Comparison of ENCODE assay signal across 12 cellular contexts in the genomic region with DNA sequence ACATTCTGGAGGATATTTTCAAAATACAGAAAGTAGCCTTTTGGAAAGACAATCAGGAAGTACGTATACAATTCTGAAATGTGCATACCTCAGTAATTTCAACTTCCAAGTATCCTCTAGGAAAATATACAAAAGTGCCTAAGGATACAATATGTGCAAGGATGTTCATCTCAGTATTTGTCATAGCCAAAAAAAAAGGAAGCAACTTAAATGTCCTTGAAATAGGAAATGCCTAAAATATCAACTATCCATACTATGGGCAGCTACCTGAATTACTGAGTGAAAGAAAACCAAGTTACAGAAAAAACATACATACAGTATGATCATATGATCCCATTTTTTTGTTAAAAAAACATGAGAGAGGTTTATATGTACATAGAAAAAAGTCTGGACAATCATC. TPM values are rescaled to one million over a fixed set of nuclear protein-coding genes. Genes with fewer than 3 reads are reported as not detected.
DNase-seq lines count a peak whose midpoint lies in the region; ATAC-seq, FAIRE-seq and TF ChIP-seq lines count a peak whose summit lies in the region.
"Had no signal": no experiment of that assay in that cellular context is flagged by ENCODE, and none has a peak within 500 bp of the region (broad histone marks: within the 10 kb centered on the region; RNA-seq: fewer than 3 reads in every experiment).

No MANE protein-coding gene starts in this region.

- FAIRE-seq in K562 (lab: Jason Lieb, UNC), result no peak

- no TSS peak for BruUV-seq in K562 (replicated peaks; lab: Mats Ljungman, UMichigan)

- no peaks in the 10 kb centered on the region for H3K9me1 ChIP-seq in K562 (ENCODE audit: control insufficient read depth, insufficient read depth, low read length)

- peaks cover 0 to 25% of the 10 kb centered on the region in 2 experiments; a peak in 2 of 5 replicates for H3K4me1 ChIP-seq in K562 (replicated peaks in 1 of 2; ENCODE audit: control insufficient read depth in 2 of 2, insufficient read depth in 2 of 2, low read length in 2 of 2)
- peaks cover 14% of the 10 kb centered on the region for H3K4me1 ChIP-seq in osteoblast (ENCODE audit: insufficient read depth, low read length)

- no peaks in the 10 kb centered on the region for H3K9me3 ChIP-seq in K562 (replicated peaks; ENCODE audit: control insufficient read depth, insufficient read depth, low read depth, low read length)
- no peaks in the 10 kb centered on the region for H3K9me3 ChIP-seq in osteoblast (ENCODE audit: low read depth, low read length)
- H3K9me3 ChIP-seq: Peyer's patch, upper lobe of right lung had no signal

- H3K27ac Mint-ChIP-seq in activated T-cell treated with anti-CD3 and anti-CD28 coated beads, Interleukin-2, amount 50 U/mL, for 24 hours, result peak overlapping the region; percentile 99

- no peak for TF ChIP-seq CTCF in K562 (IDR thresholded peaks at IDR 0.05 in 2 of 3, conservative IDR thresholded peaks at IDR 0.05 in 1 of 3; ENCODE audit: insufficient read depth in 2 of 3, low read depth in 1 of 3, low read length in 3 of 3)
- no peak for TF ChIP-seq CTCF in osteoblast (IDR thresholded peaks at IDR 0.05; ENCODE audit: extremely low read depth, low read depth, low read length)

- H3K36me3 Mint-ChIP-seq in activated T-cell treated with anti-CD3 and anti-CD28 coated beads, Interleukin-2, amount 50 U/mL, for 24 hours (ENCODE audit: low read depth), result peaks cover 61% of the 10 kb centered on the region

- H3K4me2 ChIP-seq in K562 (ENCODE audit: insufficient read depth, low read length), result peak overlapping the region; percentile 99
- H3K4me2 ChIP-seq in osteoblast (ENCODE audit: insufficient read depth, low read length), result peak overlapping the region; percentile 97

- intact Hi-C loops in K562 (cut with micrococcal nuclease), result no loop called here

- no peak for TF ChIP-seq EP300 in K562 (IDR thresholded peaks at IDR 0.05; ENCODE audit: low read length)

- H3K4me1 Mint-ChIP-seq in activated T-cell treated with anti-CD3 and anti-CD28 coated beads, Interleukin-2, amount 50 U/mL, for 24 hours (ENCODE audit: low read depth), result peaks cover 55% of the 10 kb centered on the region

- peaks cover 3% of the 10 kb centered on the region for H3K27me3 Mint-ChIP-seq in activated T-cell treated with anti-CD3 and anti-CD28 coated beads, Interleukin-2, amount 50 U/mL, for 24 hours

- peak overlapping the region; percentile 94 for H3K4me3 Mint-ChIP-seq in activated T-cell treated with anti-CD3 and anti-CD28 coated beads, Interleukin-2, amount 50 U/mL, for 24 hours

- in situ Hi-C loops in K562 (cut with MboI), result no loop called here

- CTCF ChIA-PET in K562 (lab: Yijun Ruan, JAX; ENCODE audit: low intra/inter-chr PET ratio), result no interaction called here

- WGBS in K562 (ENCODE audit: insufficient coverage, low coverage, missing lambda C conversion rate), result 88% methylated on average over 1 of the region's 1 CpG

- TF ChIP-seq RAD21 in K562 (CRISPR knock-in tag; conservative IDR thresholded peaks at IDR 0.05 in 1 of 2, IDR thresholded peaks at IDR 0.05 in 1 of 2), result no peak

- H3K36me3 ChIP-seq in K562 (ENCODE audit: control insufficient read depth, insufficient read depth, low read length), result peaks cover 51% of the 10 kb centered on the region
- peaks cover 16% of the 10 kb centered on the region for H3K36me3 ChIP-seq in osteoblast (ENCODE audit: insufficient read depth, low read length)
- H3K36me3 ChIP-seq: Peyer's patch had no signal

- ATAC-seq in K562, result no peak
- ATAC-seq: upper lobe of right lung had no signal

- peak overlapping the region; percentile 76; the same call in 1 of the 2 replicates for H3K4me3 ChIP-seq in K562
- H3K4me3 ChIP-seq in osteoblast (ENCODE audit: insufficient read depth, low read length), result no peak overlapping the region

- H3K9ac ChIP-seq in K562 (ENCODE audit: insufficient read depth in 1 of 2, low read depth in 2 of 2, low read length in 2 of 2), result peak overlapping the region in 1 of 2 experiments; percentile 100; a peak in 2 of 4 replicates

- H4K20me1 ChIP-seq in K562 (replicated peaks; ENCODE audit: control insufficient read depth, insufficient read depth, low read length) (no peaks in the 10 kb centered on the region), osteoblast (ENCODE audit: insufficient read depth, low read length) (no peaks in the 10 kb centered on the region)

- H3K27me3 ChIP-seq in K562 (ENCODE audit: control insufficient read depth in 2 of 2, insufficient read depth in 2 of 2, low read length in 2 of 2) (no peaks in the 10 kb centered on the region), osteoblast (ENCODE audit: insufficient read depth, low read length) (no peaks in the 10 kb centered on the region)
- H3K27me3 ChIP-seq: Peyer's patch, upper lobe of right lung had no signal

- no peak for TF ChIP-seq POLR2A in K562 (conservative IDR thresholded peaks at IDR 0.05)

- H3K27ac ChIP-seq in K562 (ENCODE audit: extremely low read depth, low read depth, low read length) (no peak overlapping the region; the same call in 2 of the 3 replicates), osteoblast (ENCODE audit: low read depth, low read length) (no peak overlapping the region)
- H3K27ac ChIP-seq: Peyer's patch, upper lobe of right lung had no signal

- no peaks in the 10 kb centered on the region for H3K9me3 Mint-ChIP-seq in activated T-cell treated with anti-CD3 and anti-CD28 coated beads, Interleukin-2, amount 50 U/mL, for 24 hours

- H3K79me2 ChIP-seq in K562 (ENCODE audit: control insufficient read depth, insufficient read depth, low read length), result peaks cover 62% of the 10 kb centered on the region
- H3K79me2 ChIP-seq in osteoblast (ENCODE audit: insufficient read depth, low read length), result peaks cover 30% of the 10 kb centered on the region

- no peak for DNase-seq in activated T-cell treated with anti-CD3 and anti-CD28 coated beads, Interleukin-2, amount 50 U/mL, for 24 hours
- no peak for DNase-seq in activated T-cell treated with anti-CD3 and anti-CD28 coated beads, Interleukin-2, amount 50 U/mL, for 48 hours
- DNase-seq in MV-4-11 (lab: John Stamatoyannopoulos, UW) (peak; percentile 18), K562 (ENCODE audit: extremely low read depth in 1 of 4, low spot score in 3 of 4) (no peak), osteoblast (ENCODE audit: insufficient read length, low spot score, missing footprints) (no peak), T-helper 9 cell (no peak), foreskin melanocyte (no peak), cortex of kidney (lab: John Stamatoyannopoulos, UW) (no peak)
- DNase-seq: kidney glomerular epithelial cell, NCI-H1694 treated with DMSO at 0.1 percent for 48 hours, Peyer's patch, upper lobe of right lung had no signal

- H2AFZ ChIP-seq in K562 (ENCODE audit: low read depth, low read length) (no peak overlapping the region), osteoblast (ENCODE audit: low read length) (no peak overlapping the region)

- POLR2A ChIA-PET in K562 (lab: Yijun Ruan, JAX), result interaction anchor here (0.6 to 7.8 kb wide), 10 partner anchors 9 to 906 kb away, joined by 3 to 80 read pairs (median 6); a partner anchor contains a TSS

RNA-seq across cellular contexts. Expression of a gene that starts 1.5 kb away (rescaled TPM):
- 16.9 and 22.0 TPM in 2 replicates for total RNA-seq in K562 (2011; cell fraction: chromatin; rRNA removed; ENCODE audit: low replicate concordance)
- 16.6 and 19.2 TPM in 2 replicates for total RNA-seq in K562 (2011; cell fraction: nucleolus; rRNA removed)
- 25.1 and 30.4 TPM in 2 replicates for total RNA-seq in K562 (2011; cell fraction: nucleoplasm; rRNA removed)
- total RNA-seq in K562 (2014; rRNA removed) (65.8 and 86.0 TPM in 2 replicates), K562 (2014; rRNA removed; fragmentation: Illumina TruSeq; extraction: Trizol) (130 and 132 TPM in 2 replicates), K562 (2015; rRNA removed; fragmentation: Illumina TruSeq; extraction: Trizol) (107 and 119 TPM in 2 replicates), K562 (2021) (86.9 and 90.1 TPM in 2 replicates), osteoblast (9.8 and 10.9 TPM in 2 replicates)
- polyA plus RNA-seq in K562 (2011; rRNA removed) (113 and 137 TPM in 2 replicates), K562 (2014; fragmentation: Illumina TruSeq; extraction: Trizol) (116 and 156 TPM in 2 replicates), K562 (2014; fragmentation: Nextera tagmentation; extraction: Ambion mirVana) (100 to 1,000 TPM; 195 to 205 TPM), K562 (2014; rRNA removed) (87.9 and 108 TPM in 2 replicates)
- polyA plus RNA-seq in K562 (2011; cell fraction: cytosol; rRNA removed), result 95.1 and 112 TPM in 2 replicates
- 24.2 and 38.0 TPM in 2 replicates for polyA plus RNA-seq in K562 (2011; cell fraction: nucleus; rRNA removed)
- 81.7 and 93.9 TPM in 2 replicates for polyA plus RNA-seq in K562 (2012)
- 105 and 126 TPM in 2 replicates for polyA minus RNA-seq in K562 (2011; rRNA and poly(A)+ RNA removed)
- 34.9 and 49.9 TPM in 2 replicates for polyA minus RNA-seq in K562 (2011; cell fraction: cytosol; rRNA and poly(A)+ RNA removed)
- polyA minus RNA-seq in K562 (2011; cell fraction: nucleus; rRNA and poly(A)+ RNA removed), result 11.2 and 16.2 TPM in 2 replicates

RNA-seq across cellular contexts. Expression of a gene that starts 12.6 kb away (rescaled TPM):
- total RNA-seq in K562 (2011; cell fraction: chromatin; rRNA removed; ENCODE audit: low replicate concordance), result 94.9 and 122 TPM in 2 replicates
- 56.4 and 60.3 TPM in 2 replicates for total RNA-seq in K562 (2011; cell fraction: nucleolus; rRNA removed)
- 122 and 177 TPM in 2 replicates for total RNA-seq in K562 (2011; cell fraction: nucleoplasm; rRNA removed)
- total RNA-seq in K562 (2014; rRNA removed), result 47.2 and 63.5 TPM in 2 replicates
- total RNA-seq in K562 (2014; rRNA removed; fragmentation: Illumina TruSeq; extraction: Trizol), result 81.6 and 89.0 TPM in 2 replicates
- total RNA-seq in K562 (2015; rRNA removed; fragmentation: Illumina TruSeq; extraction: Trizol), result 56.9 and 58.5 TPM in 2 replicates
- 74.8 and 80.1 TPM in 2 replicates for total RNA-seq in K562 (2021)
- polyA plus RNA-seq in K562 (2011; rRNA removed), result 92.9 and 95.9 TPM in 2 replicates
- 47.9 and 60.0 TPM in 2 replicates for polyA plus RNA-seq in K562 (2011; cell fraction: cytosol; rRNA removed)
- polyA plus RNA-seq in K562 (2011; cell fraction: nucleus; rRNA removed), result 59.9 and 67.0 TPM in 2 replicates
- polyA plus RNA-seq in K562 (2012), result 71.0 and 74.5 TPM in 2 replicates
- 96.1 and 111 TPM in 2 replicates for polyA plus RNA-seq in K562 (2014; fragmentation: Illumina TruSeq; extraction: Trizol)
- polyA plus RNA-seq in K562 (2014; fragmentation: Nextera tagmentation; extraction: Ambion mirVana), result 10 to 100 TPM; 35.2 to 41.9 TPM
- polyA plus RNA-seq in K562 (2014; rRNA removed), result 46.7 and 67.6 TPM in 2 replicates
- polyA minus RNA-seq in K562 (2011; rRNA and poly(A)+ RNA removed), result 51.7 and 54.4 TPM in 2 replicates
- 23.9 and 29.3 TPM in 2 replicates for polyA minus RNA-seq in K562 (2011; cell fraction: cytosol; rRNA and poly(A)+ RNA removed)
- 9.6 and 22.3 TPM in 2 replicates for polyA minus RNA-seq in K562 (2011; cell fraction: nucleus; rRNA and poly(A)+ RNA removed)
- total RNA-seq in osteoblast, result 59.0 and 60.1 TPM in 2 replicates

RNA-seq across cellular contexts. Expression of a gene that starts 33.9 kb away (rescaled TPM):
- total RNA-seq in K562 (2011; cell fraction: chromatin; rRNA removed; ENCODE audit: low replicate concordance), result 1.5 and 2.5 TPM in 2 replicates
- total RNA-seq in K562 (2011; cell fraction: nucleolus; rRNA removed), result 0.66 and 1.5 TPM in 2 replicates
- total RNA-seq in K562 (2011; cell fraction: nucleoplasm; rRNA removed), result 1.2 and 1.6 TPM in 2 replicates
- total RNA-seq in K562 (2014; rRNA removed) (0.18 TPM in 1 of 2 replicates, not detected in the other), K562 (2014; rRNA removed; fragmentation: Illumina TruSeq; extraction: Trizol) (not detected in 2 replicates), K562 (2015; rRNA removed; fragmentation: Illumina TruSeq; extraction: Trizol) (0.14 TPM in 1 of 2 replicates, not detected in the other), K562 (2021) (0.47 and 0.49 TPM in 2 replicates), osteoblast (under 0.01 TPM in 1 of 2 replicates, not detected in the other)
- polyA plus RNA-seq in K562 (2011; rRNA removed) (0.46 and 0.61 TPM in 2 replicates), K562 (2014; fragmentation: Illumina TruSeq; extraction: Trizol) (0.43 TPM in 1 of 2 replicates, not detected in the other), K562 (2014; fragmentation: Nextera tagmentation; extraction: Ambion mirVana) (1 to 10 TPM in 1 of 2 experiments, under 1 TPM in 1; 0.21 to 1.0 TPM), K562 (2014; rRNA removed) (0.69 TPM in 1 of 2 replicates, not detected in the other)
- polyA plus RNA-seq in K562 (2011; cell fraction: cytosol; rRNA removed), result 0.19 and 0.31 TPM in 2 replicates
- 1.2 and 1.9 TPM in 2 replicates for polyA plus RNA-seq in K562 (2011; cell fraction: nucleus; rRNA removed)
- polyA plus RNA-seq in K562 (2012), result 0.33 and 1.8 TPM in 2 replicates
- 0.67 TPM in 1 of 2 replicates, not detected in the other for polyA minus RNA-seq in K562 (2011; rRNA and poly(A)+ RNA removed)
- not detected in 2 replicates for polyA minus RNA-seq in K562 (2011; cell fraction: cytosol; rRNA and poly(A)+ RNA removed)
- 0.78 and 0.81 TPM in 2 replicates for polyA minus RNA-seq in K562 (2011; cell fraction: nucleus; rRNA and poly(A)+ RNA removed)
